ENCODE assay signal across 18 cellular contexts in the genomic region with DNA sequence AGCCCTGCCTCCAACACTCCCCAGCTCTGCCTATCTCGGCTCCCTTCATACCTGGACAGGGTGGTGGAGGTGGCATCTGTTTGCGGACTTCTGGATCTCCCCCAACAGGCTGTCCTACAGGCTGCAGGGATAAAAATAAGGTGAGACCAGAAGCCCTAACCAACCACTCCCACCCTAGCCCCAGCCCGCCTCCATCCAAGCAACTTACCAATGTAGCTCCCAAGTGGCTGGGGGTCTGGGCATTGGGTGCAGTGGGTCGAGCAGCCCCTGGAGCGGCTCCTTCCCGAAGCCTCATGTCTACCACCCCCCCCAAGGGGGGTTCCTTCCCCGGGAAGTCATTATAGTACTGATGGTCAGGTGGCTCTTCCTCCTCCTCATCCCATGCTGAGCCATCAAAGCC.
"Had no signal": no experiment of that assay in that cellular context is flagged by ENCODE, and none has a peak within 500 bp of the region (broad histone marks: within the 10 kb centered on the region; RNA-seq: fewer than 3 reads in every experiment).

No MANE protein-coding gene starts in this region.

- DNase-seq: activated CD4-positive, alpha-beta T cell treated with anti-CD3 and anti-CD28 coated beads, Interleukin-2, amount 10 ng/mL, durations not matched to agents 24 days and 14 days; activated CD4-positive, CD25-positive, alpha-beta regulatory T cell; activated T-cell treated with anti-CD3 and anti-CD28 coated beads for 4 hours; caudate nucleus; colonic mucosa; esophagus squamous epithelium; glutamatergic neuron; kidney glomerular epithelial cell; naive thymus-derived CD4-positive, alpha-beta T cell; stimulated activated CD4-positive, alpha-beta T cell treated with anti-CD3 and anti-CD28 coated beads, Interleukin-4, amount 100 ng/mL, for 4 hours; upper lobe of left lung had no signal

- H3K27ac ChIP-seq: colonic mucosa, neutrophil, SJSA1 had no signal

- H3K4me3 Mint-ChIP-seq: activated CD4-positive, alpha-beta T cell treated with anti-CD3 and anti-CD28 coated beads, Interleukin-2, amount 10 ng/mL, durations not matched to agents 24 days and 14 days; activated naive CD4-positive, alpha-beta T cell treated with anti-CD3 and anti-CD28 coated beads, Interleukin-2, amount 50 U/mL, for 24 hours; naive thymus-derived CD4-positive, alpha-beta T cell; stimulated activated naive CD8-positive, alpha-beta T cell treated with anti-CD3 and anti-CD28 coated beads, Interleukin-15, Interleukin-2, amounts not matched to agents 100 ng/mL and 50 ng/mL, for 24 hours; T-helper 2 cell treated with Interferon-gamma antibody and Interleukin-4, amounts not matched to agents 5 μg/mL and 100 μg/mL, for 36 hours had no signal

- H3K27me3 ChIP-seq: colonic mucosa, esophagus squamous epithelium, neutrophil, SJSA1, upper lobe of left lung had no signal

- ATAC-seq: naive thymus-derived CD4-positive, alpha-beta T cell had no signal

- H3K27me3 Mint-ChIP-seq: activated CD4-positive, alpha-beta T cell treated with anti-CD3 and anti-CD28 coated beads, Interleukin-2, amount 10 ng/mL, durations not matched to agents 24 days and 14 days; activated naive CD4-positive, alpha-beta T cell treated with anti-CD3 and anti-CD28 coated beads, Interleukin-2, amount 50 U/mL, for 24 hours; naive thymus-derived CD4-positive, alpha-beta T cell; stimulated activated naive CD8-positive, alpha-beta T cell treated with anti-CD3 and anti-CD28 coated beads, Interleukin-15, Interleukin-2, amounts not matched to agents 100 ng/mL and 50 ng/mL, for 24 hours had no signal

- H3K9me3 ChIP-seq: colonic mucosa, esophagus squamous epithelium, neutrophil, upper lobe of left lung had no signal

- H3K9me3 Mint-ChIP-seq: activated CD4-positive, alpha-beta T cell treated with anti-CD3 and anti-CD28 coated beads, Interleukin-2, amount 10 ng/mL, durations not matched to agents 24 days and 14 days; activated naive CD4-positive, alpha-beta T cell treated with anti-CD3 and anti-CD28 coated beads, Interleukin-2, amount 50 U/mL, for 24 hours; activated T-helper 2 cell treated with anti-CD3 and anti-CD28 coated beads, Interferon-gamma antibody, Interleukin-2, Interleukin-4, amounts not matched to agents 10 μg/mL and 5 μg/mL and 100 μg/mL, durations not matched to agents 14 hours and 24 hours and 36 hours; naive thymus-derived CD4-positive, alpha-beta T cell; stimulated activated naive CD8-positive, alpha-beta T cell treated with anti-CD3 and anti-CD28 coated beads, Interleukin-15, Interleukin-2, amounts not matched to agents 100 ng/mL and 50 ng/mL, for 24 hours; T-helper 2 cell treated with Interferon-gamma antibody and Interleukin-4, amounts not matched to agents 5 μg/mL and 100 μg/mL, for 36 hours had no signal

- H3K4me3 ChIP-seq: colonic mucosa, esophagus squamous epithelium, lung, SJSA1, upper lobe of left lung had no signal

- H3K27ac Mint-ChIP-seq: activated CD4-positive, alpha-beta T cell treated with anti-CD3 and anti-CD28 coated beads, Interleukin-2, amount 10 ng/mL, durations not matched to agents 24 days and 14 days; activated naive CD4-positive, alpha-beta T cell treated with anti-CD3 and anti-CD28 coated beads, Interleukin-2, amount 50 U/mL, for 24 hours; activated T-helper 2 cell treated with anti-CD3 and anti-CD28 coated beads, Interferon-gamma antibody, Interleukin-2, Interleukin-4, amounts not matched to agents 10 μg/mL and 5 μg/mL and 100 μg/mL, durations not matched to agents 14 hours and 24 hours and 36 hours; stimulated activated naive CD8-positive, alpha-beta T cell treated with anti-CD3 and anti-CD28 coated beads, Interleukin-15, Interleukin-2, amounts not matched to agents 100 ng/mL and 50 ng/mL, for 24 hours; T-helper 2 cell treated with Interferon-gamma antibody and Interleukin-4, amounts not matched to agents 5 μg/mL and 100 μg/mL, for 36 hours had no signal
